ENCODE assay signal across 19 cellular contexts in the genomic region with DNA sequence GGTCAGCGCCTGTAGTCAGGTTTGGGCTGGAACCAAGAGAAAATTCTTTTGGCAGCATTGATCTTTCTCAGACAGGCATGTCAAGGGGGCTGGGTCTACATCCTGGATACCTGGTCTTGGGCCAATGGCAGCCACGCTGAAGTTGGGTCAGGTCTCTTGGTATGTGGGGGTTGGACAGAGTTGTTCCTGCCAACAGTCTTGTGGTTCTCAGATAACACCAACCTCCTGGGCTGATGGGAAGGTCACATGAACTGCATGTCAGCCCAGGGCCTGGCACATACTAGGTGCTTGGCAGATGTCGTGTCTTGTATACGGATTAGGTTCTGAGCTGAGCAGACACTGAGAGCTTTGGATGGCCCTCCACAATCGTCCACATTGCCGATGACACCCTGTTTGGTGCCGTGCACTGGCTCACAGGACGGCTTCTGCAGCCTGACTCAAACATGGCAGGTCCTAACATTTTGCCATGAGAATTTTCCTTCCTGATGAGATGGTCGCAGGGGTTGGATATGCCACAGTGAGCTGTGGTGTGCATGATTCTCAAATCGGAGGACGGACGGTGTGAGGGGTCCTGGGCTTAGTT. TPM values are rescaled to one million over a fixed set of nuclear protein-coding genes. Genes with fewer than 3 reads are reported as not detected.
A peak's percentile ranks its signal among the peaks of the same experiment; 100 is the strongest.
DNase-seq lines count a peak whose midpoint lies in the region; ATAC-seq and TF ChIP-seq lines count a peak whose summit lies in the region.
"Had no signal": no experiment of that assay in that cellular context is flagged by ENCODE, and none has a peak within 500 bp of the region (broad histone marks: within the 10 kb centered on the region; RNA-seq: fewer than 3 reads in every experiment).

No MANE protein-coding gene starts in this region.

- no peaks in the 10 kb centered on the region for H3K9me3 Mint-ChIP-seq in chondrocyte (ENCODE audit: low read depth)
- H3K9me3 Mint-ChIP-seq: T-helper 1 cell treated with Interleukin-12 subunit alpha and Interleukin-12 subunit beta and Interleukin-4 antibody, amounts not matched to agents 30 μg/mL and 1 μg/mL, for 36 hours had no signal

- no peak for TF ChIP-seq CTCF in chondrocyte (IDR thresholded peaks at IDR 0.05)

- no peak for ATAC-seq in GM18520 (IDR thresholded peaks at IDR 0.05; ENCODE audit: unreplicated experiment)
- ATAC-seq in HG02938 (IDR thresholded peaks at IDR 0.05; ENCODE audit: unreplicated experiment): no peak
- ATAC-seq: GM12878, HCT116, right lobe of liver had no signal

- peak overlapping the region; percentile 38 for H3K27ac Mint-ChIP-seq in chondrocyte (ENCODE audit: unreplicated experiment)
- H3K27ac Mint-ChIP-seq: T-helper 1 cell treated with Interleukin-12 subunit alpha and Interleukin-12 subunit beta and Interleukin-4 antibody, amounts not matched to agents 30 μg/mL and 1 μg/mL, for 36 hours had no signal

- peaks cover 19% of the 10 kb centered on the region for H3K4me1 Mint-ChIP-seq in chondrocyte (ENCODE audit: low read depth)

- H3K27me3 Mint-ChIP-seq in chondrocyte (ENCODE audit: low read depth): no peaks in the 10 kb centered on the region

- peak; percentile 53 for DNase-seq in A172 (ENCODE audit: low spot score)
- peak; percentile 21 for DNase-seq in LoVo (ENCODE audit: low spot score)
- DNase-seq in chondrocyte (ENCODE audit: low spot score): no peak
- peak; percentile 38 for DNase-seq in myocyte (ENCODE audit: low read depth)
- DNase-seq in putamen (ENCODE audit: low spot score): no peak
- no peak for DNase-seq in activated CD4-positive, alpha-beta T cell treated with anti-CD3 and anti-CD28 coated beads, Interleukin-2, amount 50 U/mL, for 1 hour
- DNase-seq: activated CD4-positive, CD25-positive, alpha-beta regulatory T cell treated with anti-CD3 and anti-CD28 coated beads, Interleukin-2, amount 50 U/mL, for 72 hours; activated CD8-positive, alpha-beta memory T cell treated with anti-CD3 and anti-CD28 coated beads, Interleukin-2, amount 50 U/mL, for 48 hours; activated naive CD4-positive, alpha-beta T cell; foreskin melanocyte; NCI-H1092; NCI-H2171 treated with DMSO at 0.1 percent for 48 hours; right lobe of liver; stimulated activated CD4-positive, alpha-beta T cell treated with anti-CD3 and anti-CD28 coated beads, Interleukin-2, amount 100 ng/mL, for 48 hours had no signal

- H3K36me3 Mint-ChIP-seq in chondrocyte (ENCODE audit: low read depth): peaks cover 28% of the 10 kb centered on the region

- H3K4me3 Mint-ChIP-seq in chondrocyte (ENCODE audit: unreplicated experiment): no peak overlapping the region
- H3K4me3 Mint-ChIP-seq: T-helper 1 cell treated with Interleukin-12 subunit alpha and Interleukin-12 subunit beta and Interleukin-4 antibody, amounts not matched to agents 30 μg/mL and 1 μg/mL, for 36 hours had no signal

RNA-seq across cellular contexts. Expression of a gene that starts 42.0 kb away (rescaled TPM):
- total RNA-seq in A172 (2014; rRNA removed; shearing (Covaris generic)): 58.8 and 59.6 TPM in 2 replicates
- total RNA-seq in chondrocyte (127 to 186 TPM (median 183 TPM) in 3 replicates), myocyte (12.2 and 12.6 TPM in 2 replicates)
- 7.4 TPM for polyA plus RNA-seq in myocyte (2012)

Comparison
In these comparisons a context has a peak if more than half of its experiments do, and no peak if none do; other contexts are left out.
1. DNase-seq: peak in A172 (single experiment), LoVo (single experiment) and myocyte (single experiment); none in chondrocyte (single experiment), putamen (single experiment) and activated CD4-positive, alpha-beta T cell treated with anti-CD3 and anti-CD28 coated beads, Interleukin-2, amount 50 U/mL, for 1 hour (single experiment).